Comparison of ENCODE assay signal across 12 cellular contexts in the genomic region with DNA sequence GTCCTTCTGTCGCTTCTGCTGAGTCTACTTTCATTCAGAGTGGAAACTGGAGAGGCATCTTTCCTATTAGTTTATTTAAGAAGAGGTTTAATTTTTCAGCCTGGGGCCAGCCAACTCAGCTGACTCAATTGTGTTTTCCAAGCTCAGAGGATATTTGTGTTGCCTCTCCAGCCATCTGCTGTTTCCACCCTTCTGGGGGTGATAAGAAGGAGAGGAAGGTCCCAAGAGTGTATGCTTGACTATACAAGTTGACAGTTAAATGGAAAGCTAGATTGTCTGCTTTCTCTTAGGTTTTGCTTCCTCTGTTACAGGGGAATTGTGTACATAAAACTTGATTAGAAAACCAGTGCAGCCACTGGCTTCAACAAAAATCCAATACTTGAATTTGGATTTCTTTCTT. TPM values are rescaled to one million over a fixed set of nuclear protein-coding genes. Genes with fewer than 3 reads are reported as not detected.
DNase-seq lines count a peak whose midpoint lies in the region; ATAC-seq and TF ChIP-seq lines count a peak whose summit lies in the region.
"Had no signal": no experiment of that assay in that cellular context is flagged by ENCODE, and none has a peak within 500 bp of the region (broad histone marks: within the 10 kb centered on the region; RNA-seq: fewer than 3 reads in every experiment).

No MANE protein-coding gene starts in this region.

- peak overlapping the region; percentile 54 for H3K4me3 Mint-ChIP-seq in activated naive CD8-positive, alpha-beta T cell treated with anti-CD3 and anti-CD28 coated beads, Interleukin-2, amount 50 U/mL, for 24 hours
- H3K4me3 Mint-ChIP-seq in nephron: peak overlapping the region; percentile 73 to 91 (median 91)

- no peaks in the 10 kb centered on the region for H3K9me3 ChIP-seq in DND-41 (ENCODE audit: insufficient read depth, low read length, severe bottlenecking)
- H3K9me3 ChIP-seq in esophagus squamous epithelium: no peaks in the 10 kb centered on the region
- H3K9me3 ChIP-seq: testis had no signal

- H3K4me3 ChIP-seq in DND-41 (ENCODE audit: low read depth in 1 of 2, low read length in 2 of 2) (peak overlapping the region in 1 of 2 experiments; percentile 2; a peak in 1 of 4 replicates), esophagus squamous epithelium (no peak overlapping the region)
- H3K4me3 ChIP-seq: coronary artery, testis had no signal

- intact Hi-C loops in esophagus squamous epithelium (cut with DNase I): no loop called here

- peaks cover 14% of the 10 kb centered on the region for H4K20me1 ChIP-seq in DND-41 (ENCODE audit: insufficient read depth, low read length)

- no peak overlapping the region for H2AFZ ChIP-seq in DND-41 (ENCODE audit: low read depth, low read length)

- 0 out of 2 replicates have a peak overlapping the region, but pooled peaks have one; percentile 13 for H3K9ac ChIP-seq in DND-41 (ENCODE audit: low read depth, low read length)

- H3K79me2 ChIP-seq in DND-41 (ENCODE audit: insufficient read depth, low read length): peaks cover 82% of the 10 kb centered on the region

- TF ChIP-seq POLR2A in esophagus squamous epithelium (IDR thresholded peaks at IDR 0.05): no peak

- H3K36me3 Mint-ChIP-seq in activated naive CD8-positive, alpha-beta T cell treated with anti-CD3 and anti-CD28 coated beads, Interleukin-2, amount 50 U/mL, for 24 hours (ENCODE audit: low read depth): peaks cover 39% of the 10 kb centered on the region
- peaks cover 31% of the 10 kb centered on the region for H3K36me3 Mint-ChIP-seq in nephron (ENCODE audit: low read depth)

- no peaks in the 10 kb centered on the region for H3K27me3 Mint-ChIP-seq in activated naive CD8-positive, alpha-beta T cell treated with anti-CD3 and anti-CD28 coated beads, Interleukin-2, amount 50 U/mL, for 24 hours
- H3K27me3 Mint-ChIP-seq in nephron (ENCODE audit: low read depth): no peaks in the 10 kb centered on the region

- H3K27ac Mint-ChIP-seq in activated naive CD8-positive, alpha-beta T cell treated with anti-CD3 and anti-CD28 coated beads, Interleukin-2, amount 50 U/mL, for 24 hours: peak overlapping the region; percentile 43
- peak overlapping the region in 1 of 3 experiments; percentile 15 for H3K27ac Mint-ChIP-seq in nephron

- 100% methylated on average over 1 of the region's 1 CpG; no CpG with 5 or more reads in 1 of the 2 donors for WGBS in esophagus squamous epithelium, 2 donors

- H3K4me1 ChIP-seq in DND-41 (ENCODE audit: insufficient read depth, low read length) (peaks cover 60% of the 10 kb centered on the region), esophagus squamous epithelium (peaks cover 23 to 63% (median 41%) of the 10 kb centered on the region in 3 donors)

- H3K4me1 Mint-ChIP-seq in activated naive CD8-positive, alpha-beta T cell treated with anti-CD3 and anti-CD28 coated beads, Interleukin-2, amount 50 U/mL, for 24 hours: peaks cover 63% of the 10 kb centered on the region
- H3K4me1 Mint-ChIP-seq in nephron: peaks cover 60% of the 10 kb centered on the region

- H3K27me3 ChIP-seq in DND-41 (ENCODE audit: insufficient read depth, low read length, poor library complexity) (no peaks in the 10 kb centered on the region), esophagus squamous epithelium (no peaks in the 10 kb centered on the region)
- H3K27me3 ChIP-seq: testis had no signal

- H3K4me2 ChIP-seq in DND-41 (ENCODE audit: insufficient read depth, low read length): peak overlapping the region; percentile 67

- H3K36me3 ChIP-seq in DND-41 (ENCODE audit: insufficient read depth, low read length) (peaks cover 61% of the 10 kb centered on the region), esophagus squamous epithelium (peaks cover 0 to 49% (median 8%) of the 10 kb centered on the region in 3 donors)

- DNase-seq in DND-41 (no peak), NCI-H2171 treated with DMSO at 0.1 percent for 48 hours (lab: John Stamatoyannopoulos, UW) (peak; percentile 99), epidermal melanocyte (ENCODE audit: insufficient read length, low spot score) (no peak), esophagus squamous epithelium (lab: John Stamatoyannopoulos, UW) (no peak)
- no peak for DNase-seq in activated naive CD8-positive, alpha-beta T cell treated with anti-CD3 and anti-CD28 coated beads, Interleukin-2, amount 50 U/mL, for 24 hours
- DNase-seq: NCI-H1694 treated with DMSO at 0.1 percent for 48 hours, SIG-M5, testis had no signal

- ATAC-seq in DND-41 (ENCODE audit: insufficient read depth, low read depth) (no peak), GM21447 (IDR thresholded peaks at IDR 0.05; ENCODE audit: unreplicated experiment) (no peak), GM21825 (IDR thresholded peaks at IDR 0.05; ENCODE audit: unreplicated experiment) (no peak)
- ATAC-seq in activated naive CD8-positive, alpha-beta T cell treated with anti-CD3 and anti-CD28 coated beads, Interleukin-2, amount 50 U/mL, for 24 hours: no peak

- no peaks in the 10 kb centered on the region for H3K9me3 Mint-ChIP-seq in activated naive CD8-positive, alpha-beta T cell treated with anti-CD3 and anti-CD28 coated beads, Interleukin-2, amount 50 U/mL, for 24 hours
- no peaks in the 10 kb centered on the region for H3K9me3 Mint-ChIP-seq in nephron

- TF ChIP-seq CTCF in DND-41 (IDR thresholded peaks at IDR 0.05; ENCODE audit: borderline replicate concordance, extremely low read depth, low read length, poor library complexity, severe bottlenecking): no peak
- no peak for TF ChIP-seq CTCF in nephron (IDR thresholded peaks at IDR 0.05; ENCODE audit: unreplicated experiment in 3 of 3)
- TF ChIP-seq CTCF in esophagus squamous epithelium (IDR thresholded peaks at IDR 0.05): no peak

- no peak overlapping the region; the same call in 1 of the 2 replicates for H3K27ac ChIP-seq in DND-41 (ENCODE audit: low read length)
- no peak overlapping the region for H3K27ac ChIP-seq in esophagus squamous epithelium
- H3K27ac ChIP-seq: coronary artery, testis had no signal

RNA-seq across cellular contexts. Expression of a gene that starts 3.0 kb away (rescaled TPM):
- 100 to 1,000 TPM in 1 of 4 donors, 10 to 100 TPM in 3; 70.0 to 111 (median 89.0) TPM for total RNA-seq in esophagus squamous epithelium
